ENCODE assay signal across 7 cellular contexts in genomic region chr3:157606392-157607197, GRCh38.
DNase-seq lines count a peak whose midpoint lies in the region; ATAC-seq, FAIRE-seq and TF ChIP-seq lines count a peak whose summit lies in the region.

No MANE protein-coding gene starts in this region.

- no peak overlapping the region for H3K9ac ChIP-seq in SU-DHL-6 (ENCODE audit: low read length)

- peaks cover 8% of the 10 kb centered on the region for H3K4me1 Mint-ChIP-seq in activated naive CD8-positive, alpha-beta T cell treated with anti-CD3 and anti-CD28 coated beads, Interleukin-2, amount 50 U/mL, for 24 hours

- 25% methylated on average over 10 of the region's 10 CpGs for WGBS in right cardiac atrium

- no peak overlapping the region for H3K4me3 ChIP-seq in SU-DHL-6 (ENCODE audit: insufficient read depth, low read length, poor library complexity, severe bottlenecking)
- H3K4me3 ChIP-seq in right cardiac atrium (ENCODE audit: low read length): peak overlapping the region; percentile 17
- H3K4me3 ChIP-seq in gastrocnemius medialis: peak overlapping the region in 1 of 4 donors; percentile 11

- H3K27ac ChIP-seq in SU-DHL-6 (ENCODE audit: low read depth, low read length) (no peak overlapping the region), right cardiac atrium (ENCODE audit: low read length) (no peak overlapping the region), gastrocnemius medialis (no peak overlapping the region)

- TF ChIP-seq POLR2A in H54 (IDR thresholded peaks at IDR 0.05; ENCODE audit: low read depth, low read length) (no peak), gastrocnemius medialis (IDR thresholded peaks at IDR 0.05) (no peak)

- DNase-seq in H54 (ENCODE audit: insufficient read length, low spot score): peak; percentile 71
- DNase-seq in activated naive CD8-positive, alpha-beta T cell treated with anti-CD3 and anti-CD28 coated beads, Interleukin-2, amount 50 U/mL, for 24 hours: peak; percentile 74
- peak; percentile 65 to 79 (median 68) for DNase-seq in right cardiac atrium
- DNase-seq in gastrocnemius medialis: peak; percentile 10 to 28

- FAIRE-seq in H54 (lab: Jason Lieb, UNC): peak; percentile 61

- H3K79me2 ChIP-seq in SU-DHL-6 (ENCODE audit: insufficient read depth, low read length): no peaks in the 10 kb centered on the region

- no peaks in the 10 kb centered on the region for H3K9me2 ChIP-seq in SU-DHL-6 (replicated peaks; ENCODE audit: insufficient read depth, low read length)

- no peaks in the 10 kb centered on the region for H3K27me3 ChIP-seq in SU-DHL-6 (ENCODE audit: low read length)
- no peaks in the 10 kb centered on the region for H3K27me3 ChIP-seq in right cardiac atrium (ENCODE audit: control insufficient read depth, insufficient read depth)
- H3K27me3 ChIP-seq in gastrocnemius medialis: no peaks in the 10 kb centered on the region

- peak; percentile 92 for ATAC-seq in activated naive CD8-positive, alpha-beta T cell treated with anti-CD3 and anti-CD28 coated beads, Interleukin-2, amount 50 U/mL, for 24 hours
- ATAC-seq in right cardiac atrium (peak; percentile 81), gastrocnemius medialis (no peak)

- intact Hi-C loops in right cardiac atrium (cut with DNase I) (no loop called here), gastrocnemius medialis (cut with DNase I; ENCODE audit: low total_unique reads) (no loop called here)

- H3K27me3 Mint-ChIP-seq in activated naive CD8-positive, alpha-beta T cell treated with anti-CD3 and anti-CD28 coated beads, Interleukin-2, amount 50 U/mL, for 24 hours: peaks cover 3% of the 10 kb centered on the region

- peak; percentile 84 for TF ChIP-seq CTCF in GM12873 (IDR thresholded peaks at IDR 0.05; ENCODE audit: insufficient read depth, low read depth, low read length, missing control alignments)
- peak; percentile 92 for TF ChIP-seq CTCF in LNCAP (IDR thresholded peaks at IDR 0.05)
- TF ChIP-seq CTCF in SU-DHL-6 (IDR thresholded peaks at IDR 0.05; ENCODE audit: insufficient read depth, low read length, poor library complexity, severe bottlenecking): peak; percentile 76
- TF ChIP-seq CTCF in gastrocnemius medialis (IDR thresholded peaks at IDR 0.05 in 4 of 5, conservative IDR thresholded peaks at IDR 0.05 in 1 of 5): peak; percentile 35 to 75 (median 57)

- H3K27ac Mint-ChIP-seq in activated naive CD8-positive, alpha-beta T cell treated with anti-CD3 and anti-CD28 coated beads, Interleukin-2, amount 50 U/mL, for 24 hours: no peak overlapping the region

- H3K36me3 ChIP-seq in SU-DHL-6 (ENCODE audit: low read length) (no peaks in the 10 kb centered on the region), gastrocnemius medialis (no peaks in the 10 kb centered on the region)

- H3F3A ChIP-seq in SU-DHL-6 (ENCODE audit: insufficient read depth): no peaks in the 10 kb centered on the region

- H3K4me3 Mint-ChIP-seq in activated naive CD8-positive, alpha-beta T cell treated with anti-CD3 and anti-CD28 coated beads, Interleukin-2, amount 50 U/mL, for 24 hours: no peak overlapping the region

- no peaks in the 10 kb centered on the region for H3K36me3 Mint-ChIP-seq in activated naive CD8-positive, alpha-beta T cell treated with anti-CD3 and anti-CD28 coated beads, Interleukin-2, amount 50 U/mL, for 24 hours (ENCODE audit: low read depth)

- H3K9me3 Mint-ChIP-seq in activated naive CD8-positive, alpha-beta T cell treated with anti-CD3 and anti-CD28 coated beads, Interleukin-2, amount 50 U/mL, for 24 hours: no peaks in the 10 kb centered on the region

- no peak overlapping the region for H3K4me2 ChIP-seq in SU-DHL-6 (ENCODE audit: low read depth, low read length, poor library complexity, severe bottlenecking)

- no peaks in the 10 kb centered on the region for H4K20me1 ChIP-seq in SU-DHL-6 (ENCODE audit: low read depth, low read length)

- no peak overlapping the region for H2AFZ ChIP-seq in SU-DHL-6 (ENCODE audit: low read depth, low read length, severe bottlenecking)

- in situ Hi-C loops in gastrocnemius medialis (cut with MboI; ENCODE audit: low sequenced_read_pairs in 4 of 4): loop anchor here in 2 of 4 donors (25.0 kb wide), 1 partner anchor 931 kb away; no protein-coding TSS in a partner anchor

- H3K9me3 ChIP-seq in SU-DHL-6 (ENCODE audit: insufficient read depth, low read length): no peaks in the 10 kb centered on the region
- H3K9me3 ChIP-seq in right cardiac atrium (ENCODE audit: control insufficient read depth, low read length): no peaks in the 10 kb centered on the region
- H3K9me3 ChIP-seq in gastrocnemius medialis: no peaks in the 10 kb centered on the region

- no peaks in the 10 kb centered on the region for H3K4me1 ChIP-seq in right cardiac atrium (ENCODE audit: control insufficient read depth, insufficient read depth, low read length)
- no peaks in the 10 kb centered on the region for H3K4me1 ChIP-seq in gastrocnemius medialis

Comparison
In these comparisons a context has a peak if more than half of its experiments do, and no peak if none do; other contexts are left out.
1. DNase-seq: peak in every context shown above with its lines; median percentile 74 in activated naive CD8-positive, alpha-beta T cell treated with anti-CD3 and anti-CD28 coated beads, Interleukin-2, amount 50 U/mL, for 24 hours; 71 in H54; 68 in right cardiac atrium; 19 in gastrocnemius medialis.
2. ATAC-seq: peak in activated naive CD8-positive, alpha-beta T cell treated with anti-CD3 and anti-CD28 coated beads, Interleukin-2, amount 50 U/mL, for 24 hours (single experiment) and right cardiac atrium (2 of 2); none in gastrocnemius medialis (0 of 2).
3. Peak in every context shown above with its lines, with median percentiles within 50 percentile points of each other: CTCF ChIP-seq.